ENCODE assay signal across 22 cellular contexts in genomic region chr10:3401491-3401938, GRCh38.
A peak's percentile ranks its signal among the peaks of the same experiment; 100 is the strongest.
DNase-seq lines count a peak whose midpoint lies in the region; ATAC-seq and TF ChIP-seq lines count a peak whose summit lies in the region.
"Had no signal": no experiment of that assay in that cellular context is flagged by ENCODE, and none has a peak within 500 bp of the region (broad histone marks: within the 10 kb centered on the region; RNA-seq: fewer than 3 reads in every experiment).

No MANE protein-coding gene starts in this region.

- H3K36me3 Mint-ChIP-seq in MCF 10A (ENCODE audit: insufficient read depth, unreplicated experiment): no peaks in the 10 kb centered on the region

- no peaks in the 10 kb centered on the region for H3K9me3 ChIP-seq in mammary epithelial cell (replicated peaks; ENCODE audit: insufficient read depth, low read length)
- H3K9me3 ChIP-seq: adrenal gland, gastrocnemius medialis, mucosa of descending colon had no signal

- H3K4me1 Mint-ChIP-seq in MCF 10A (ENCODE audit: insufficient read depth, unreplicated experiment): no peaks in the 10 kb centered on the region

- dilution Hi-C loops in mammary epithelial cell (cut with HindIII; ENCODE audit: low sequenced_read_pairs): no loop called here

- peaks cover 6% of the 10 kb centered on the region for H3K4me1 ChIP-seq in mammary epithelial cell (ENCODE audit: insufficient read depth, low read length)
- H3K4me1 ChIP-seq: adrenal gland, gastrocnemius medialis had no signal

- CTCF ChIA-PET in MCF 10A (lab: Yijun Ruan, JAX): no interaction called here
- CTCF ChIA-PET in mammary epithelial cell (lab: Charles Lee; ENCODE audit: low non-redundant PET): no interaction called here

- H3K9me3 Mint-ChIP-seq in MCF 10A (ENCODE audit: unreplicated experiment): no peaks in the 10 kb centered on the region
- H3K9me3 Mint-ChIP-seq: stimulated activated effector memory CD8-positive, alpha-beta T cell treated with anti-CD3 and anti-CD28 coated beads, Interleukin-12 subunit alpha, Interleukin-12 subunit beta, amount 100 ng/mL, for 72 hours had no signal

- intact Hi-C loops in MCF 10A (cut with micrococcal nuclease) (no loop called here), mammary epithelial cell (cut with micrococcal nuclease) (no loop called here)

- no peaks in the 10 kb centered on the region for H3K36me3 ChIP-seq in mammary epithelial cell (ENCODE audit: insufficient read depth, low read length)
- H3K36me3 ChIP-seq: adrenal gland, gastrocnemius medialis had no signal

- peak; percentile 9 for DNase-seq in MCF 10A (ENCODE audit: unreplicated experiment)
- no peak for DNase-seq in mammary epithelial cell
- DNase-seq in RPMI7951 (ENCODE audit: low read depth): peak; percentile 90
- peak; percentile 44 for DNase-seq in fibroblast of mammary gland (ENCODE audit: low read depth)
- DNase-seq in retinal pigment epithelial cell (ENCODE audit: low read depth): peak; percentile 19
- no peak for DNase-seq in NAMALWA (ENCODE audit: low spot score)
- DNase-seq: adrenal gland; DMS 273 treated with DMSO at 0.1 percent for 48 hours; gastrocnemius medialis; Karpas-422; mucosa of descending colon; NCI-H1436 treated with DMSO at 0.1 percent for 48 hours; retina; stimulated activated CD4-positive, alpha-beta T cell treated with anti-CD3 and anti-CD28 coated beads, Interleukin-15, amount 100 ng/mL, for 24 hours; T1000 had no signal

- BruUV-seq in MCF 10A (replicated peaks; lab: Mats Ljungman, UMichigan) (no TSS peak), mammary epithelial cell (replicated peaks; lab: Mats Ljungman, UMichigan) (no TSS peak)

- POLR2A ChIA-PET in MCF 10A (lab: Yijun Ruan, JAX): no interaction called here

- H3K4me2 ChIP-seq in mammary epithelial cell (ENCODE audit: insufficient read depth, low read depth, low read length): no peak overlapping the region

- no peaks in the 10 kb centered on the region for H4K20me1 ChIP-seq in mammary epithelial cell (ENCODE audit: insufficient read depth, low read length)

- H3K27me3 ChIP-seq in mammary epithelial cell (ENCODE audit: insufficient read depth, low read length): peaks cover 2% of the 10 kb centered on the region
- H3K27me3 ChIP-seq: adrenal gland had no signal

- H3K27ac ChIP-seq in mammary epithelial cell (ENCODE audit: insufficient read depth, low read depth, low read length): no peak overlapping the region
- H3K27ac ChIP-seq: 22Rv1, adrenal gland, gastrocnemius medialis, SK-N-MC had no signal

- no peak overlapping the region for H3K9ac ChIP-seq in mammary epithelial cell (ENCODE audit: insufficient read depth, low read length)

- TF ChIP-seq CTCF in MCF 10A (IDR thresholded peaks at IDR 0.05; ENCODE audit: unreplicated experiment) (no peak), mammary epithelial cell (conservative IDR thresholded peaks at IDR 0.05 in 1 of 2, IDR thresholded peaks at IDR 0.05 in 1 of 2; ENCODE audit: extremely low read depth in 1 of 2, insufficient read depth in 1 of 2, low read depth in 1 of 2, low read length in 2 of 2) (no peak), fibroblast of mammary gland (conservative IDR thresholded peaks at IDR 0.05; ENCODE audit: control insufficient read depth, insufficient read depth, low read depth, low read length) (no peak), retinal pigment epithelial cell (conservative IDR thresholded peaks at IDR 0.05; ENCODE audit: low read depth, low read length) (no peak)

- H3K4me3 ChIP-seq in mammary epithelial cell (replicated peaks in 1 of 3; ENCODE audit: insufficient read depth in 1 of 3, low read depth in 2 of 3, low read length in 3 of 3) (no peak overlapping the region), fibroblast of mammary gland (ENCODE audit: control insufficient read depth, low read depth, low read length) (no peak overlapping the region), retinal pigment epithelial cell (ENCODE audit: low read length) (no peak overlapping the region)
- H3K4me3 ChIP-seq: adrenal gland, gastrocnemius medialis, mucosa of descending colon, SK-N-MC had no signal

- WGBS in mammary epithelial cell (ENCODE audit: low coverage, missing lambda C conversion rate): 71% methylated on average over 6 of the region's 6 CpGs

- no peak overlapping the region for H2AFZ ChIP-seq in mammary epithelial cell (ENCODE audit: low read depth, low read length)

- H3K27me3 Mint-ChIP-seq in MCF 10A (ENCODE audit: insufficient read depth, unreplicated experiment): peaks cover 15% of the 10 kb centered on the region

- in situ Hi-C loops in mammary epithelial cell (cut with MboI; ENCODE audit: low sequenced_read_pairs in 2 of 2): no loop called here

- no peaks in the 10 kb centered on the region for H3K79me2 ChIP-seq in mammary epithelial cell (ENCODE audit: insufficient read depth, low read length)

- ATAC-seq in GM19035 (IDR thresholded peaks at IDR 0.05; ENCODE audit: unreplicated experiment) (no peak), HG03378 (IDR thresholded peaks at IDR 0.05; ENCODE audit: unreplicated experiment) (no peak)
- ATAC-seq: activated CD4-positive, CD25-positive, alpha-beta regulatory T cell treated with anti-CD3 and anti-CD28 coated beads, Interleukin-2, amount 50 U/mL, for 24 hours; gastrocnemius medialis; HCT116; mucosa of descending colon; stimulated activated effector memory CD8-positive, alpha-beta T cell treated with anti-CD3 and anti-CD28 coated beads, Interleukin-12 subunit alpha, Interleukin-12 subunit beta, amount 100 ng/mL, for 72 hours had no signal

- no peak overlapping the region for H3K4me3 Mint-ChIP-seq in MCF 10A (ENCODE audit: unreplicated experiment)
- H3K4me3 Mint-ChIP-seq: stimulated activated effector memory CD8-positive, alpha-beta T cell treated with anti-CD3 and anti-CD28 coated beads, Interleukin-12 subunit alpha, Interleukin-12 subunit beta, amount 100 ng/mL, for 72 hours had no signal

- H3K27ac Mint-ChIP-seq in MCF 10A (ENCODE audit: low read depth, unreplicated experiment): no peak overlapping the region
- H3K27ac Mint-ChIP-seq: stimulated activated effector memory CD8-positive, alpha-beta T cell treated with anti-CD3 and anti-CD28 coated beads, Interleukin-12 subunit alpha, Interleukin-12 subunit beta, amount 100 ng/mL, for 72 hours had no signal

Comparison
In these comparisons a context has a peak if more than half of its experiments do, and no peak if none do; other contexts are left out.
1. DNase-seq: peak in MCF 10A (single experiment), RPMI7951 (single experiment), fibroblast of mammary gland (single experiment) and retinal pigment epithelial cell (single experiment); none in mammary epithelial cell (single experiment) and NAMALWA (single experiment).